ENCODE assay signal across 6 cellular contexts in genomic region chr20:12108842-12109241, GRCh38.
"Had no signal": no experiment of that assay in that cellular context is flagged by ENCODE, and none has a peak within 500 bp of the region (broad histone marks: within the 10 kb centered on the region; RNA-seq: fewer than 3 reads in every experiment).

No MANE protein-coding gene starts in this region.

- H3K27ac ChIP-seq: HL-60 had no signal

- H3K27me3 Mint-ChIP-seq: IgD-negative memory B cell had no signal

- FAIRE-seq: HepG2, HTR-8/SVneo, K562 had no signal

- ATAC-seq: HepG2, K562 had no signal

- H3K4me1 Mint-ChIP-seq: IgD-negative memory B cell had no signal

- H3K36me3 Mint-ChIP-seq: IgD-negative memory B cell had no signal

- DNase-seq: IMR-90 had no signal

- H3K27ac Mint-ChIP-seq: IgD-negative memory B cell had no signal

- H3K4me3 Mint-ChIP-seq: IgD-negative memory B cell had no signal

- H3K4me3 ChIP-seq: K562 had no signal
